2 cellular contexts compared by ENCODE assay signal in genomic region chr17:76452102-76452645, GRCh38.
TF ChIP-seq lines count a peak whose summit lies in the region.

No MANE protein-coding gene starts in this region.

TF ChIP-seq in IMR-90, 13 proteins besides CTCF, POLR2A, EP300 and RAD21:
- TF ChIP-seq MXI1 (IDR thresholded peaks at IDR 0.05; ENCODE audit: borderline replicate concordance, low read depth, low read length) (no peak), SMC3 (IDR thresholded peaks at IDR 0.05; ENCODE audit: low read depth, low read length) (no peak), USF2 (IDR thresholded peaks at IDR 0.05; ENCODE audit: low read depth, low read length) (no peak), BHLHE40 (IDR thresholded peaks at IDR 0.05; ENCODE audit: low read depth, low read length) (no peak), RFX5 (IDR thresholded peaks at IDR 0.05; ENCODE audit: low read depth, low read length) (no peak)

TF ChIP-seq in HepG2, 621 proteins besides CTCF, POLR2A, EP300 and RAD21 (continues in another document):
- TF ChIP-seq ZBTB7B (CRISPR knock-in tag; IDR thresholded peaks at IDR 0.05) (0 out of 2 replicates have a peak, but pooled peaks have one; percentile 14), ZNF766 (CRISPR knock-in tag; IDR thresholded peaks at IDR 0.05; ENCODE audit: borderline replicate concordance) (peak; percentile 10; the same call in 1 of the 2 replicates), ZNF878 (CRISPR knock-in tag; IDR thresholded peaks at IDR 0.05) (no peak), SNAI1 (CRISPR knock-in tag; IDR thresholded peaks at IDR 0.05; ENCODE audit: borderline replicate concordance) (no peak), KLF12 (CRISPR knock-in tag; IDR thresholded peaks at IDR 0.05; ENCODE audit: borderline replicate concordance) (no peak), ZNF781 (CRISPR knock-in tag; IDR thresholded peaks at IDR 0.05; ENCODE audit: borderline replicate concordance, not compliant biosample characterization) (peak; percentile 55), REST (IDR thresholded peaks at IDR 0.05; ENCODE audit: borderline replicate concordance in 1 of 2, low read depth in 1 of 2, low read length in 2 of 2) (no peak), CCAR2 (optimal IDR thresholded peaks at IDR 0.05; ENCODE audit: low read depth, low read length) (no peak), PITX1 (CRISPR knock-in tag; IDR thresholded peaks at IDR 0.05) (peak; percentile 50; the same call in 1 of the 2 replicates), ZNF569 (CRISPR knock-in tag; IDR thresholded peaks at IDR 0.05; ENCODE audit: borderline replicate concordance) (0 out of 2 replicates have a peak, but pooled peaks have one; percentile 14), ZNF292 (CRISPR knock-in tag; IDR thresholded peaks at IDR 0.05; ENCODE audit: borderline replicate concordance, low read depth) (peak; percentile 24; the same call in 1 of the 2 replicates), FOSL1 (CRISPR knock-in tag; IDR thresholded peaks at IDR 0.05; ENCODE audit: borderline replicate concordance) (no peak), ZBTB37 (CRISPR knock-in tag; IDR thresholded peaks at IDR 0.05) (no peak; the same call in 1 of the 2 replicates), ZNF331 (CRISPR knock-in tag; IDR thresholded peaks at IDR 0.05) (no peak), ZNF280D (CRISPR knock-in tag; IDR thresholded peaks at IDR 0.05) (0 out of 2 replicates have a peak, but pooled peaks have one; percentile 28), BRD4 (CRISPR knock-in tag; IDR thresholded peaks at IDR 0.05) (0 out of 2 replicates have a peak, but pooled peaks have one; percentile 6), TOE1 (CRISPR knock-in tag; IDR thresholded peaks at IDR 0.05) (no peak), MLLT10 (CRISPR knock-in tag; IDR thresholded peaks at IDR 0.05) (no peak), ZNF678 (CRISPR knock-in tag; IDR thresholded peaks at IDR 0.05) (0 out of 2 replicates have a peak, but pooled peaks have one; percentile 66), ZNF687 (CRISPR knock-in tag; IDR thresholded peaks at IDR 0.05) (no peak), ZNF800 (CRISPR knock-in tag; IDR thresholded peaks at IDR 0.05) (peak; percentile 91), ZSCAN12 (CRISPR knock-in tag; IDR thresholded peaks at IDR 0.05) (no peak), TCF7 (IDR thresholded peaks at IDR 0.05; ENCODE audit: low read depth) (no peak), PHF8 (CRISPR knock-in tag; IDR thresholded peaks at IDR 0.05) (peak; percentile 38), AKNA (CRISPR knock-in tag; IDR thresholded peaks at IDR 0.05; ENCODE audit: borderline replicate concordance) (no peak), ZBTB7A (CRISPR knock-in tag; IDR thresholded peaks at IDR 0.05) (no peak), IKZF1 (IDR thresholded peaks at IDR 0.05) (no peak), CBX5 (CRISPR knock-in tag; IDR thresholded peaks at IDR 0.05; ENCODE audit: borderline replicate concordance) (no peak), ZNF598 (CRISPR knock-in tag; IDR thresholded peaks at IDR 0.05; ENCODE audit: borderline replicate concordance) (0 out of 2 replicates have a peak, but pooled peaks have one; percentile 11), ZBTB39 (CRISPR knock-in tag; IDR thresholded peaks at IDR 0.05) (no peak), TGIF2 (CRISPR knock-in tag; IDR thresholded peaks at IDR 0.05) (0 out of 2 replicates have a peak, but pooled peaks have one; percentile 11), REXO4 (CRISPR knock-in tag; IDR thresholded peaks at IDR 0.05; ENCODE audit: borderline replicate concordance) (no peak), ZNF180 (CRISPR knock-in tag; IDR thresholded peaks at IDR 0.05; ENCODE audit: borderline replicate concordance, low read depth) (0 out of 2 replicates have a peak, but pooled peaks have one; percentile 25)
